Comparison of ENCODE assay signal across 9 cellular contexts in the genomic region with DNA sequence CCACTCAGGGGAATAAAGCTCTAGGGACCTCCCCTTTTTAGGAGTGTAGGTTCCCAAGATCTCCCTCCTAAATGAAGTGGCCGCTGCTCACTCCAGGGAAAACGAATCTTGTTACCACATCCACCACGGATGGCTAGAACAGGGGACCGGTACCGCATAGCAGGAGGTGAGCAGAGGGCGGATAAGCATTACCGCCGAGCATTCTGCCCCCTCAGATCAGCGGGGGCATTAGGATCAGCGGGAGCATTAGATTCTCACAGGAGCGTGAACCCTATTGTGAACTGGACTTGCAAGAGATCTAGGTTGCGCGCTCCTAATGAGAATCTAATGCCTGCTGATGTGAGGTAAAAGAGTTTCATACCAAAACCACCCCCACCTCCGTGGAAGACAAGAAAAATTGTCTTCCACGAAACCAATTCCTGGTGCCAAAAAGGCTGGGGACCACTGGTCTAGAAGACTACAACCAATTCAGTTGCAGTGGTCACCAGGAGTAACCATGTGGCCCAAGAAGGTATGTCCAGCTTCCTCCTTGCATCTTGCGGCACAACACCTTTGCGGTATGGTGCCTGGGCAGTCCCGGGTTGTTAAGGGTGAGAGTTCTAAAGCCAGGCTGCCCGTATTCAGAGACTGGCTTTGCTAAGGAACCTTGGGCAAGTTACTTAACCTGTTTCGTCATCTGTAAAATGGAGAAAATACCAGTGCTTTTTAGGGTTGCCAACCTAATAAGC. TPM values are rescaled to one million over a fixed set of nuclear protein-coding genes. Genes with fewer than 3 reads are reported as not detected.
DNase-seq lines count a peak whose midpoint lies in the region; ATAC-seq and TF ChIP-seq lines count a peak whose summit lies in the region.
"Had no signal": no experiment of that assay in that cellular context is flagged by ENCODE, and none has a peak within 500 bp of the region (broad histone marks: within the 10 kb centered on the region; RNA-seq: fewer than 3 reads in every experiment).

No MANE protein-coding gene starts in this region.

- H3K79me2 ChIP-seq in hepatocyte, result peaks cover 27% of the 10 kb centered on the region

- ATAC-seq in T-helper 17 cell (no peak), HG03432 (IDR thresholded peaks at IDR 0.05; ENCODE audit: unreplicated experiment) (no peak)

- no peaks in the 10 kb centered on the region for H3K27me3 ChIP-seq in hepatocyte
- no peaks in the 10 kb centered on the region for H3K27me3 ChIP-seq in stomach

- no peaks in the 10 kb centered on the region for H3K4me1 ChIP-seq in hepatocyte (ENCODE audit: insufficient read depth)
- peaks cover 17 to 37% (median 28%) of the 10 kb centered on the region in 4 donors for H3K4me1 ChIP-seq in stomach

- no peaks in the 10 kb centered on the region for H4K20me1 ChIP-seq in hepatocyte (ENCODE audit: insufficient read depth, poor library complexity, severe bottlenecking)

- peak overlapping the region; percentile 100 for H3K27ac Mint-ChIP-seq in T-helper 1 cell treated with Interleukin-12 subunit alpha and Interleukin-12 subunit beta and Interleukin-4 antibody, amounts not matched to agents 30 μg/mL and 1 μg/mL, for 36 hours
- peak overlapping the region; percentile 91 for H3K27ac Mint-ChIP-seq in T-helper 17 cell

- intact Hi-C loops in stomach (cut with DNase I; ENCODE audit: low total_unique reads), result no loop called here

- 95% methylated on average over 20 of the region's 20 CpGs for WGBS in hepatocyte (ENCODE audit: low lambda C conversion rate, missing lambda C conversion rate)
- WGBS in stomach, 5 donors, result 88 to 96% (median 93%) methylated on average over 18 to 20 of the region's 20 CpGs

- H3K4me1 Mint-ChIP-seq in T-helper 1 cell treated with Interleukin-12 subunit alpha and Interleukin-12 subunit beta and Interleukin-4 antibody, amounts not matched to agents 30 μg/mL and 1 μg/mL, for 36 hours (ENCODE audit: low read depth), result peaks cover 39% of the 10 kb centered on the region
- peaks cover 34% of the 10 kb centered on the region for H3K4me1 Mint-ChIP-seq in T-helper 17 cell

- TF ChIP-seq EP300 in stomach (IDR thresholded peaks at IDR 0.05), result no peak

- DNase-seq in T-helper 1 cell (no peak), T-helper 17 cell (no peak), hepatocyte (ENCODE audit: low spot score) (no peak), stomach (no peak), cerebellum (ENCODE audit: low spot score) (no peak), NCI-H146 treated with DMSO at 0.1 percent for 48 hours (lab: John Stamatoyannopoulos, UW; ENCODE audit: unreplicated experiment) (no peak)
- DNase-seq: NCI-H1694 had no signal

- H3K27me3 Mint-ChIP-seq in T-helper 1 cell treated with Interleukin-12 subunit alpha and Interleukin-12 subunit beta and Interleukin-4 antibody, amounts not matched to agents 30 μg/mL and 1 μg/mL, for 36 hours (ENCODE audit: low read depth), result no peaks in the 10 kb centered on the region
- no peaks in the 10 kb centered on the region for H3K27me3 Mint-ChIP-seq in T-helper 17 cell

- peak overlapping the region; percentile 99 for H3K4me3 Mint-ChIP-seq in T-helper 1 cell treated with Interleukin-12 subunit alpha and Interleukin-12 subunit beta and Interleukin-4 antibody, amounts not matched to agents 30 μg/mL and 1 μg/mL, for 36 hours
- H3K4me3 Mint-ChIP-seq in T-helper 17 cell, result peak overlapping the region; percentile 94

- no peak for TF ChIP-seq POLR2A in stomach (IDR thresholded peaks at IDR 0.05)

- H3K9me2 ChIP-seq in hepatocyte (replicated peaks; ENCODE audit: insufficient read depth), result no peaks in the 10 kb centered on the region

- no peaks in the 10 kb centered on the region for H3K9me3 ChIP-seq in T-helper 17 cell (ENCODE audit: control insufficient read depth, low read length, poor library complexity, severe bottlenecking)
- no peaks in the 10 kb centered on the region for H3K9me3 ChIP-seq in hepatocyte (ENCODE audit: low read depth)
- no peaks in the 10 kb centered on the region for H3K9me3 ChIP-seq in stomach

- H3K36me3 Mint-ChIP-seq in T-helper 1 cell treated with Interleukin-12 subunit alpha and Interleukin-12 subunit beta and Interleukin-4 antibody, amounts not matched to agents 30 μg/mL and 1 μg/mL, for 36 hours (ENCODE audit: low read depth), result peaks cover 27% of the 10 kb centered on the region
- H3K36me3 Mint-ChIP-seq in T-helper 17 cell (ENCODE audit: low read depth), result peaks cover 9% of the 10 kb centered on the region

- H3K4me2 ChIP-seq in hepatocyte, result peak overlapping the region; percentile 68

- H3K9me3 Mint-ChIP-seq in T-helper 1 cell treated with Interleukin-12 subunit alpha and Interleukin-12 subunit beta and Interleukin-4 antibody, amounts not matched to agents 30 μg/mL and 1 μg/mL, for 36 hours, result no peaks in the 10 kb centered on the region

- H3K4me3 ChIP-seq in hepatocyte (no peak overlapping the region), stomach (peak overlapping the region in 2 of 4 donors; percentile 64 to 70)

- peak overlapping the region; percentile 62 for H3K27ac ChIP-seq in hepatocyte
- peak overlapping the region in 4 of 5 donors; percentile 89 to 96 (median 92) for H3K27ac ChIP-seq in stomach

- H3K36me3 ChIP-seq in hepatocyte (replicated peaks; ENCODE audit: insufficient read depth, low read depth) (no peaks in the 10 kb centered on the region), stomach (peaks cover 9 to 18% (median 13%) of the 10 kb centered on the region in 4 donors)

- H2AFZ ChIP-seq in hepatocyte, result peak overlapping the region; percentile 43

- TF ChIP-seq CTCF in hepatocyte (IDR thresholded peaks at IDR 0.05; ENCODE audit: poor library complexity), result no peak
- TF ChIP-seq CTCF in stomach (IDR thresholded peaks at IDR 0.05), result no peak

RNA-seq across cellular contexts. Expression of gene SS18L2, which starts 1.1 kb away (rescaled TPM):
- total RNA-seq in T-helper 17 cell (10 to 100 TPM; 42.7 to 49.1 TPM), hepatocyte (23.5 and 26.8 TPM in 2 replicates), stomach (10 to 100 TPM in 4 of 5 donors, 1 to 10 TPM in 1; 8.0 to 34.4 (median 27.7) TPM), cerebellum (15.6 TPM)
- polyA plus RNA-seq in hepatocyte (53.7 and 61.7 TPM in 2 replicates), stomach (10 to 100 TPM; 31.9 to 59.7 (median 49.6) TPM)

RNA-seq across cellular contexts. Expression of gene SEC22C, which starts 7.8 kb away (rescaled TPM):
- total RNA-seq in T-helper 17 cell (10 to 100 TPM; 83.2 to 84.5 TPM), hepatocyte (44.1 and 53.9 TPM in 2 replicates), stomach (10 to 100 TPM in 4 of 5 donors, 1 to 10 TPM in 1; 9.8 to 64.3 (median 32.7) TPM), cerebellum (50.9 TPM)
- polyA plus RNA-seq in hepatocyte (23.5 and 31.4 TPM in 2 replicates), stomach (10 to 100 TPM; 15.5 to 31.5 (median 26.3) TPM)

RNA-seq across cellular contexts. Expression of gene NKTR, which starts 10.9 kb away (rescaled TPM):
- total RNA-seq in T-helper 17 cell, result 100 to 1,000 TPM; 240 to 241 TPM
- 74.3 and 78.9 TPM in 2 replicates for total RNA-seq in hepatocyte
- 36.8 and 66.2 TPM in 2 replicates for polyA plus RNA-seq in hepatocyte
- 100 to 1,000 TPM in 4 of 5 donors, 10 to 100 TPM in 1; 76.5 to 488 (median 141) TPM for total RNA-seq in stomach
- 10 to 100 TPM in 1 of 3 donors, 1 to 10 TPM in 2; 3.8 to 20.0 (median 6.4) TPM for polyA plus RNA-seq in stomach
- total RNA-seq in cerebellum, result 259 TPM
